29 cellular contexts compared by ENCODE assay signal in the genomic region with DNA sequence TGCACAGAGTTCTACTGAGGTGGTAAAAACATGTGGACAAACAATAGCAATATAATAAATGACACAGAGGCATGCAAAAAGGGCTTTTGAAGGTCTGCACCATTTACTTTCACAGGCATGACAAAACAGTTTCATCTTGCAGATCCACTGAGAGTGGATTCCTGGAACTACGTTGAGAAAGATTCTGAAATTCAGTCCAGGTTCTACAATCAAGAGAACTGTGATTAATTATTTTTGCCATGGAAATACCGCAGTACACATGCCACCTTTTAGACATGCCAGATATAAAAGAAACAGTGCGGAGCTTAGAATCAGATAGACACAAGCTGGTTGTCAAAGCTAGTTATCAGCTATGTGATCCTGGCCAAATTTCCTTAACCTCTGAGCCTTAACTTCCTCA. TPM values are rescaled to one million over a fixed set of nuclear protein-coding genes. Genes with fewer than 3 reads are reported as not detected.
A peak's percentile ranks its signal among the peaks of the same experiment; 100 is the strongest.
DNase-seq lines count a peak whose midpoint lies in the region; ATAC-seq, FAIRE-seq and TF ChIP-seq lines count a peak whose summit lies in the region.
"Had no signal": no experiment of that assay in that cellular context is flagged by ENCODE, and none has a peak within 500 bp of the region (broad histone marks: within the 10 kb centered on the region; RNA-seq: fewer than 3 reads in every experiment).

No MANE protein-coding gene starts in this region.

- peaks cover 80% of the 10 kb centered on the region for H3K4me1 Mint-ChIP-seq in brain
- peaks cover 24% of the 10 kb centered on the region for H3K4me1 Mint-ChIP-seq in progenitor cell of endocrine pancreas (ENCODE audit: low read depth)

- H3K36me3 Mint-ChIP-seq in brain (peaks cover 48% of the 10 kb centered on the region), progenitor cell of endocrine pancreas (ENCODE audit: insufficient read depth) (peaks cover 19% of the 10 kb centered on the region)
- H3K36me3 Mint-ChIP-seq: CD4-positive, alpha-beta memory T cell had no signal

- H3K4me3 ChIP-seq in fibroblast of the aortic adventitia (ENCODE audit: low read depth, low read length) (no peak overlapping the region), right cardiac atrium (ENCODE audit: low read length) (no peak overlapping the region)
- H3K4me3 ChIP-seq: A549, GM12878, SJCRH30 had no signal

- H3K4me1 ChIP-seq in right cardiac atrium (ENCODE audit: control insufficient read depth, insufficient read depth, low read length) = peaks cover 2% of the 10 kb centered on the region
- H3K4me1 ChIP-seq: SJCRH30 had no signal

- no peaks in the 10 kb centered on the region for H3K9me3 ChIP-seq in right cardiac atrium (ENCODE audit: control insufficient read depth, low read length)
- H3K9me3 ChIP-seq: A549, SJCRH30 had no signal

- no peak for ATAC-seq in right cardiac atrium
- ATAC-seq: A549, GM12878, HepG2, PC-3, SK-N-SH treated with all-trans-retinoic acid at 6 μM for 48 hours had no signal

- H3K9me3 Mint-ChIP-seq in brain = peaks cover 0 to 3% (median 0%) of the 10 kb centered on the region in 5 experiments
- H3K9me3 Mint-ChIP-seq in progenitor cell of endocrine pancreas (ENCODE audit: low read depth) = no peaks in the 10 kb centered on the region
- H3K9me3 Mint-ChIP-seq: CD4-positive, alpha-beta memory T cell had no signal

- TF ChIP-seq CTCF in D721Med (IDR thresholded peaks at IDR 0.05; ENCODE audit: insufficient read depth, missing control alignments) (no peak), brain (conservative IDR thresholded peaks at IDR 0.05) (no peak), fibroblast of the aortic adventitia (IDR thresholded peaks at IDR 0.05; ENCODE audit: insufficient read depth, low read length) (no peak), progenitor cell of endocrine pancreas (IDR thresholded peaks at IDR 0.05; ENCODE audit: unreplicated experiment) (no peak)

- no peak overlapping the region for H3K27ac ChIP-seq in right cardiac atrium (ENCODE audit: low read length)
- H3K27ac ChIP-seq: A549, SJCRH30 had no signal

- FAIRE-seq in D721Med (lab: Jason Lieb, UNC) = peak; percentile 21
- FAIRE-seq: A549, GM12878, HepG2 had no signal

- DNase-seq in D721Med (ENCODE audit: insufficient read length, low spot score) (no peak), fibroblast of the aortic adventitia (ENCODE audit: low read depth) (peak; percentile 55), progenitor cell of endocrine pancreas (ENCODE audit: low spot score, unreplicated experiment) (no peak), NAMALWA (ENCODE audit: low spot score) (no peak), NCI-H345 treated with DMSO at 0.1 percent for 48 hours (lab: John Stamatoyannopoulos, UW; ENCODE audit: unreplicated experiment) (no peak), right cardiac atrium (no peak)
- DNase-seq in stimulated activated CD4-positive, alpha-beta T cell treated with anti-CD3 and anti-CD28 coated beads, Interleukin-12 subunit alpha, Interleukin-12 subunit beta, amount 100 ng/mL, for 4 hours = no peak
- DNase-seq: C1 segment of cervical spinal cord; CD4-positive, alpha-beta memory T cell; COR-L47; DMS79; EL; GDM1; H7; Kasumi-1; NCI-H1105; NCI-H1436 treated with DMSO at 0.1 percent for 48 hours; NCI-H187 treated with DMSO at 0.1 percent for 48 hours; NCI-H2171 treated with DMSO at 0.1 percent for 48 hours; NCI-H345; NCI-H524; NCI-H774; PC-3; SJCRH30 had no signal

- intact Hi-C loops in right cardiac atrium (cut with DNase I) = no loop called here

- peak overlapping the region in 4 of 5 experiments; percentile 15 to 95 (median 40) for H3K27ac Mint-ChIP-seq in brain
- H3K27ac Mint-ChIP-seq in progenitor cell of endocrine pancreas = peak overlapping the region; percentile 21
- H3K27ac Mint-ChIP-seq: CD4-positive, alpha-beta memory T cell had no signal

- H3K27me3 Mint-ChIP-seq in brain (no peaks in the 10 kb centered on the region), progenitor cell of endocrine pancreas (no peaks in the 10 kb centered on the region)

- WGBS in right cardiac atrium = 61% methylated on average over 3 of the region's 3 CpGs

- H3K27me3 ChIP-seq in right cardiac atrium (ENCODE audit: control insufficient read depth, insufficient read depth) = no peaks in the 10 kb centered on the region
- H3K27me3 ChIP-seq: SJCRH30 had no signal

- H3K4me3 Mint-ChIP-seq in brain = peak overlapping the region in 4 of 5 experiments; percentile 12 to 77 (median 60)
- no peak overlapping the region for H3K4me3 Mint-ChIP-seq in progenitor cell of endocrine pancreas (ENCODE audit: low read depth)
- H3K4me3 Mint-ChIP-seq: CD4-positive, alpha-beta memory T cell had no signal

RNA-seq across cellular contexts. Expression of a gene that starts 4.8 kb away (rescaled TPM):
- polyA plus RNA-seq in brain (ENCODE audit: insufficient read depth, low read depth, low replicate concordance) (39.6 TPM), right cardiac atrium (24.0 TPM)
- total RNA-seq in fibroblast of the aortic adventitia (ENCODE audit: low replicate concordance) (6.1 and 26.7 TPM in 2 replicates), progenitor cell of endocrine pancreas (90.0 and 96.1 TPM in 2 replicates), right cardiac atrium (10 to 100 TPM in 1 of 4 donors, 1 to 10 TPM in 3; 5.0 to 10.2 (median 6.0) TPM)
- total RNA-seq: CD4-positive, alpha-beta memory T cell had no signal
